8 cellular contexts compared by ENCODE assay signal in genomic region chr7:93117327-93117726, GRCh38. TPM values are rescaled to one million over a fixed set of nuclear protein-coding genes. Genes with fewer than 3 reads are reported as not detected.
DNase-seq lines count a peak whose midpoint lies in the region; ATAC-seq and TF ChIP-seq lines count a peak whose summit lies in the region.

No MANE protein-coding gene starts in this region.

- H3K4ac ChIP-seq in IMR-90 (ENCODE audit: low read depth, low read length): peak overlapping the region; percentile 4; the same call in 1 of the 2 replicates

- no peaks in the 10 kb centered on the region for H3K9me3 ChIP-seq in CD4-positive, alpha-beta memory T cell (ENCODE audit: control insufficient read depth in 1 of 2, low read length in 2 of 2)
- H3K9me3 ChIP-seq in IMR-90 (ENCODE audit: control insufficient read depth, insufficient read depth, low read length): no peaks in the 10 kb centered on the region

- no peak overlapping the region for H2AK9ac ChIP-seq in IMR-90 (replicated peaks; ENCODE audit: low read depth, low read length, poor library complexity)

- dilution Hi-C loops in IMR-90 (cut with HindIII; ENCODE audit: low sequenced_read_pairs, unreplicated experiment): no loop called here

- no peak overlapping the region for H2BK5ac ChIP-seq in IMR-90 (ENCODE audit: low read depth, low read length, poor library complexity, severe bottlenecking)

- intact Hi-C loops in CD4-positive, alpha-beta memory T cell (cut with micrococcal nuclease): loop anchor here (1.0 to 5.0 kb wide), 5 partner anchors 213 to 1235 kb away; partner anchors contain the start of genes FAM133B and MTERF1
- intact Hi-C loops in IMR-90 (cut with micrococcal nuclease) (no loop called here), MCF 10A (cut with micrococcal nuclease) (no loop called here)

- no peak for ATAC-seq in IMR-90 (ENCODE audit: low read depth)

- peaks cover 37% of the 10 kb centered on the region for H3K4me1 ChIP-seq in CD4-positive, alpha-beta memory T cell (ENCODE audit: insufficient read depth, low read length)
- peaks cover 7% of the 10 kb centered on the region for H3K4me1 ChIP-seq in IMR-90 (ENCODE audit: control insufficient read depth, insufficient read depth, low read length)

- peak overlapping the region; percentile 96 for H3K4me2 ChIP-seq in IMR-90 (ENCODE audit: low read depth, low read length)

- peaks cover 47 to 48% of the 10 kb centered on the region in 2 donors for H3K36me3 Mint-ChIP-seq in CD4-positive, alpha-beta memory T cell
- H3K36me3 Mint-ChIP-seq in MCF 10A (ENCODE audit: insufficient read depth, unreplicated experiment) (no peaks in the 10 kb centered on the region), nephron (ENCODE audit: low read depth) (no peaks in the 10 kb centered on the region)

- CTCF ChIA-PET in CD4-positive, alpha-beta memory T cell (lab: Charles Lee; ENCODE audit: partially characterized antibody): interaction anchor here (0.6 to 3.1 kb wide), 7 partner anchors 15 to 693 kb away, joined by 3 to 19 read pairs (median 5); partner anchors contain the start of genes FAM133B, HEPACAM2, PEX1 and RBM48
- CTCF ChIA-PET in IMR-90 (lab: Yijun Ruan, JAX) (interaction anchor here (0.6 to 1.6 kb wide), 2 partner anchors 25 to 26 kb away, joined by 3 read pairs; no protein-coding TSS in a partner anchor), MCF 10A (lab: Yijun Ruan, JAX) (interaction anchor here (0.9 to 1.0 kb wide), 3 partner anchors 111 to 285 kb away, joined by 3 to 5 read pairs (median 3); no protein-coding TSS in a partner anchor)

- peak overlapping the region; percentile 65 to 96 for H3K4me3 ChIP-seq in CD4-positive, alpha-beta memory T cell (ENCODE audit: low read length in 2 of 2)
- peak overlapping the region; percentile 24 for H3K4me3 ChIP-seq in IMR-90 (ENCODE audit: insufficient read depth, low read depth, low read length)

- no peaks in the 10 kb centered on the region for H3K27me3 ChIP-seq in CD4-positive, alpha-beta memory T cell (ENCODE audit: insufficient read depth, low read length)
- no peaks in the 10 kb centered on the region for H3K27me3 ChIP-seq in IMR-90 (ENCODE audit: control insufficient read depth, insufficient read depth, low read length)

- TF ChIP-seq POLR2A in IMR-90 (IDR thresholded peaks at IDR 0.05; ENCODE audit: low read depth, low read length): no peak

- peaks cover 5 to 9% of the 10 kb centered on the region in 2 experiments; a peak in 3 of 4 replicates for H3K79me1 ChIP-seq in IMR-90 (ENCODE audit: low read depth in 1 of 2, low read length in 2 of 2)

- no peak overlapping the region for H2AFZ ChIP-seq in IMR-90 (replicated peaks; ENCODE audit: low read length, poor library complexity)

- no peaks in the 10 kb centered on the region for H3K27me3 Mint-ChIP-seq in CD4-positive, alpha-beta memory T cell
- H3K27me3 Mint-ChIP-seq in MCF 10A (ENCODE audit: insufficient read depth, unreplicated experiment) (no peaks in the 10 kb centered on the region), nephron (ENCODE audit: low read depth) (peaks cover 6% of the 10 kb centered on the region)

- H3K9ac ChIP-seq in IMR-90 (ENCODE audit: low read depth, low read length): no peak overlapping the region; the same call in 1 of the 2 replicates

- peak in 1 of 5 donors; percentile 14 for DNase-seq in CD4-positive, alpha-beta memory T cell
- DNase-seq in IMR-90: no peak
- DNase-seq in MCF 10A (ENCODE audit: unreplicated experiment): peak; percentile 17
- DNase-seq in NCI-H526 treated with DMSO at 0.1 percent for 48 hours (lab: John Stamatoyannopoulos, UW): no peak
- DNase-seq in HUDEP-2 (lab: John Stamatoyannopoulos, UW; ENCODE audit: unreplicated experiment in 76 of 76): no peak
- DNase-seq in cerebellum (ENCODE audit: low spot score): no peak
- no peak for DNase-seq in AG08396 (ENCODE audit: low spot score)

- H2BK120ac ChIP-seq in IMR-90 (ENCODE audit: low read depth, low read length): peak overlapping the region; percentile 20; the same call in 1 of the 2 replicates

- H3K56ac ChIP-seq in IMR-90 (ENCODE audit: extremely low read depth, insufficient read depth, low read length): no peak overlapping the region

- H2BK20ac ChIP-seq in IMR-90 (ENCODE audit: low read depth, low read length): no peak overlapping the region

- H3K36me3 ChIP-seq in CD4-positive, alpha-beta memory T cell (ENCODE audit: insufficient read depth, low read length): no peaks in the 10 kb centered on the region
- no peaks in the 10 kb centered on the region for H3K36me3 ChIP-seq in IMR-90 (ENCODE audit: control insufficient read depth, insufficient read depth, low read length)

- H2AK5ac ChIP-seq in IMR-90 (ENCODE audit: low read depth, low read length): peak overlapping the region; percentile 35; the same call in 1 of the 2 replicates

- peak overlapping the region; percentile 75 for H3K27ac ChIP-seq in CD4-positive, alpha-beta memory T cell (ENCODE audit: low read depth, low read length)
- H3K27ac ChIP-seq in IMR-90 (ENCODE audit: insufficient read depth, low read length): no peak overlapping the region

- no peak overlapping the region for H3K23ac ChIP-seq in IMR-90 (ENCODE audit: low read depth, low read length)

- no peak for TF ChIP-seq CTCF in IMR-90 (conservative IDR thresholded peaks at IDR 0.05; ENCODE audit: low read depth, low read length)
- TF ChIP-seq CTCF in MCF 10A (IDR thresholded peaks at IDR 0.05; ENCODE audit: unreplicated experiment): no peak
- no peak for TF ChIP-seq CTCF in nephron (IDR thresholded peaks at IDR 0.05; ENCODE audit: unreplicated experiment in 3 of 3)

- peak overlapping the region; percentile 88 to 94 (median 91) for H3K4me3 Mint-ChIP-seq in CD4-positive, alpha-beta memory T cell
- peak overlapping the region; percentile 81 for H3K4me3 Mint-ChIP-seq in MCF 10A (ENCODE audit: unreplicated experiment)
- H3K4me3 Mint-ChIP-seq in nephron: peak overlapping the region in 2 of 3 experiments; percentile 9 to 86

- peak overlapping the region; percentile 80 to 96 (median 95) for H3K27ac Mint-ChIP-seq in CD4-positive, alpha-beta memory T cell
- peak overlapping the region; percentile 89 for H3K27ac Mint-ChIP-seq in MCF 10A (ENCODE audit: low read depth, unreplicated experiment)
- peak overlapping the region in 1 of 3 experiments; percentile 93 for H3K27ac Mint-ChIP-seq in nephron

- H4K8ac ChIP-seq in IMR-90 (ENCODE audit: low read depth in 2 of 2, low read length in 2 of 2): peak overlapping the region in 1 of 2 experiments; percentile 8; a peak in 1 of 4 replicates

- WGBS in IMR-90 (ENCODE audit: extremely low coverage in 2 of 2, insufficient read length in 1 of 2), 2 experiments: no CpG with 5 or more reads among the region's 1 CpG

- no peaks in the 10 kb centered on the region for H3K9me1 ChIP-seq in IMR-90 (ENCODE audit: insufficient read depth, low read length)

- peaks cover 36 to 66% (median 54%) of the 10 kb centered on the region in 4 donors for H3K4me1 Mint-ChIP-seq in CD4-positive, alpha-beta memory T cell
- peaks cover 41% of the 10 kb centered on the region for H3K4me1 Mint-ChIP-seq in MCF 10A (ENCODE audit: insufficient read depth, unreplicated experiment)
- H3K4me1 Mint-ChIP-seq in nephron: peaks cover 17% of the 10 kb centered on the region

- no peak overlapping the region for H3K14ac ChIP-seq in IMR-90 (replicated peaks; ENCODE audit: low read depth, low read length)

- H3K9me3 Mint-ChIP-seq in CD4-positive, alpha-beta memory T cell: peaks cover 0 to 39% (median 21%) of the 10 kb centered on the region in 8 donors
- H3K9me3 Mint-ChIP-seq in MCF 10A (ENCODE audit: unreplicated experiment) (no peaks in the 10 kb centered on the region), nephron (peaks cover 18% of the 10 kb centered on the region)

- BruUV-seq in IMR-90 (replicated peaks; lab: Mats Ljungman, UMichigan): no TSS peak
- TSS peak; percentile 83 for BruUV-seq in MCF 10A (replicated peaks; lab: Mats Ljungman, UMichigan)

- H4K5ac ChIP-seq in IMR-90 (ENCODE audit: low read depth, low read length): peak overlapping the region; percentile 85; the same call in 1 of the 2 replicates

- no peak overlapping the region for H3K18ac ChIP-seq in IMR-90 (ENCODE audit: low read depth, low read length)

- POLR2A ChIA-PET in CD4-positive, alpha-beta memory T cell (lab: Charles Lee; ENCODE audit: partially characterized antibody): interaction anchor here (0.6 to 2.7 kb wide), 15 partner anchors 9 to 1177 kb away, joined by 3 to 27 read pairs (median 4); partner anchors contain the start of genes AKAP9, FAM133B, PEX1 and RBM48
- POLR2A ChIA-PET in IMR-90 (lab: Charles Lee; ENCODE audit: unreplicated experiment) (interaction anchor here (0.6 to 1.0 kb wide), 2 partner anchors 29 to 57 kb away, joined by 3 to 7 read pairs; no protein-coding TSS in a partner anchor), MCF 10A (lab: Yijun Ruan, JAX) (interaction anchor here (0.7 to 2.5 kb wide), 16 partner anchors 9 to 589 kb away, joined by 3 to 21 read pairs (median 4); partner anchors contain the start of genes PEX1, RBM48 and VPS50)

- in situ Hi-C loops in IMR-90 (cut with MboI; ENCODE audit: low sequenced_read_pairs): no loop called here

- no peak for TF ChIP-seq RAD21 in IMR-90 (IDR thresholded peaks at IDR 0.05; ENCODE audit: low read length)

- no peak overlapping the region; the same call in 2 of the 3 replicates for H2BK15ac ChIP-seq in IMR-90 (ENCODE audit: low read depth, low read length)

- no peak overlapping the region for H4K91ac ChIP-seq in IMR-90 (ENCODE audit: insufficient read depth, low read depth, low read length)

- no peaks in the 10 kb centered on the region for H4K20me1 ChIP-seq in IMR-90 (ENCODE audit: insufficient read depth, low read length)

TF ChIP-seq in IMR-90, 13 proteins besides CTCF, POLR2A, EP300 and RAD21 (continues in another document):
- TF ChIP-seq NFE2L2 (IDR thresholded peaks at IDR 0.05; ENCODE audit: low read depth, low read length) (no peak), CEBPB (IDR thresholded peaks at IDR 0.05; ENCODE audit: low read depth, low read length) (no peak)

RNA-seq across cellular contexts. Expression of gene SAMD9, which starts 0.5 kb away (rescaled TPM):
- 10 to 100 TPM; 55.1 to 56.6 TPM for total RNA-seq in CD4-positive, alpha-beta memory T cell
- 10 to 100 TPM; 13.3 to 23.8 TPM for polyA plus RNA-seq in CD4-positive, alpha-beta memory T cell
- total RNA-seq in IMR-90 (2012; rRNA removed) (9.5 and 15.6 TPM in 2 replicates), MCF 10A (2022) (4.4 and 7.9 TPM in 2 replicates), cerebellum (1.5 TPM)
- 1.6 and 1.9 TPM in 2 replicates for polyA plus RNA-seq in IMR-90 (2012; rRNA removed)
- polyA plus RNA-seq in IMR-90 (2012; cell fraction: cytosol; rRNA removed): 0.09 and 0.15 TPM in 2 replicates
- polyA plus RNA-seq in IMR-90 (2012; cell fraction: nucleus; rRNA removed; ENCODE audit: low replicate concordance): 0.07 and 0.66 TPM in 2 replicates

RNA-seq across cellular contexts. Expression of gene SAMD9L, which starts 30.9 kb away (rescaled TPM):
- 10 to 100 TPM; 36.9 to 41.3 TPM for total RNA-seq in CD4-positive, alpha-beta memory T cell
- polyA plus RNA-seq in CD4-positive, alpha-beta memory T cell: 10 to 100 TPM; 20.4 to 49.4 TPM
- 4.1 and 6.4 TPM in 2 replicates for total RNA-seq in IMR-90 (2012; rRNA removed)
- 1.2 and 1.9 TPM in 2 replicates for polyA plus RNA-seq in IMR-90 (2012; rRNA removed)
- 0.10 and 0.27 TPM in 2 replicates for polyA plus RNA-seq in IMR-90 (2012; cell fraction: cytosol; rRNA removed)
- polyA plus RNA-seq in IMR-90 (2012; cell fraction: nucleus; rRNA removed; ENCODE audit: low replicate concordance): 0.36 and 4.8 TPM in 2 replicates
- total RNA-seq in MCF 10A (2022): 1.5 and 3.9 TPM in 2 replicates
- 2.4 TPM for total RNA-seq in cerebellum
